In the genomic region with DNA sequence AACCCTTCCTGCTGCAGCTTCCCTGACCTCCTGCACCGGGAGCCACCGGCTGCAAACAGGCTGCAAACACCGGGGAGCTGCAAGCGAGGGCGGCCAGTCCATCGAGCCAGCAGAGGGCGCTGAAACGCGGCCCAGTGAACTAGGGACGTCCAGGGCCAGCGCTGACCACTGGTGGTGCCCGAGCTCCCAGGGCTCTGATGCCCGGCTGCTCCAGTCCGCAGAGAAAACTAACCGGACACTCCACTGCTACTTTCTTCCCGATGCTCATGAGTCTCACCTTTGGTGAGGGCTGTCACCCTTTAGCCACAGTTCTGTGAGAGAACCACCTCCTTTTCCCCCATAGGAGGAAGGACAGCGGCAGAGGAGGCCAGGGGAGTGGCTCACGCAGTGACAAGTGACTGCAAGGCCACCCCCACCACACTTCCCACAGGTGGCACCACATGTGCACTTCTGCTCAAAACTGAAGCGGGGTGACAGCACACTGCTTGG, we compare ENCODE assay signal across 8 cellular contexts.
A peak's percentile ranks its signal among the peaks of the same experiment; 100 is the strongest.
DNase-seq lines count a peak whose midpoint lies in the region; ATAC-seq and TF ChIP-seq lines count a peak whose summit lies in the region.

No MANE protein-coding gene starts in this region.

- TF ChIP-seq CTCF in AG04449 (IDR thresholded peaks at IDR 0.05; ENCODE audit: insufficient read depth, low read length, missing control alignments), result peak; percentile 99
- TF ChIP-seq CTCF in fibroblast of pulmonary artery (IDR thresholded peaks at IDR 0.05; ENCODE audit: low read length, missing control alignments), result peak; percentile 99

- H3K4me1 ChIP-seq in stomach smooth muscle (ENCODE audit: control insufficient read depth, insufficient read depth, low read length), result peaks cover 7% of the 10 kb centered on the region

- ATAC-seq in natural killer cell treated with Interleukin-12 subunit alpha and Interleukin-12 subunit beta and Interleukin-15 and Interleukin-18, amount 100 ng/mL, for 72 hours, result peak; percentile 75 to 81
- no peak for ATAC-seq in GM18867 (IDR thresholded peaks at IDR 0.05; ENCODE audit: unreplicated experiment)

- CTCF ChIA-PET in AG04449 (lab: Yijun Ruan, JAX), result interaction anchor here (0.7 to 17.8 kb wide), 38 partner anchors 9 to 454 kb away, joined by 3 to 335 read pairs (median 4); a partner anchor contains a TSS

- H3K27ac ChIP-seq in stomach smooth muscle (ENCODE audit: low read length), result no peak overlapping the region

- DNase-seq in AG04449 (ENCODE audit: low read depth, low spot score) (no peak), HCEC 1CT (peak; percentile 70), fibroblast of pulmonary artery (ENCODE audit: low read depth) (peak; percentile 82)
- peak; percentile 9 for DNase-seq in activated T-helper 9 cell treated with anti-CD3 and anti-CD28 coated beads, Interleukin-2, amount 50 U/mL, for 16 hours (ENCODE audit: low read depth)
- DNase-seq in natural killer cell treated with Interleukin-12 subunit alpha and Interleukin-12 subunit beta and Interleukin-15 and Interleukin-18, amount 100 ng/mL, for 72 hours (ENCODE audit: low spot score), result peak; percentile 67

- H3K9ac ChIP-seq in stomach smooth muscle (ENCODE audit: low read length in 2 of 2), result peak overlapping the region in 1 of 2 donors; percentile 58

- H3K27me3 Mint-ChIP-seq in natural killer cell treated with Interleukin-12 subunit alpha and Interleukin-12 subunit beta and Interleukin-15 and Interleukin-18, amount 100 ng/mL, for 72 hours, result peaks cover 0 to 4% of the 10 kb centered on the region in 2 donors

- H3K4me3 ChIP-seq in AG04449 (ENCODE audit: low read depth, low read length) (peak overlapping the region; percentile 20), fibroblast of pulmonary artery (replicated peaks; ENCODE audit: low read depth, low read length) (no peak overlapping the region), stomach smooth muscle (ENCODE audit: low read length in 2 of 2) (peak overlapping the region; percentile 43 to 57)

- H3K36me3 ChIP-seq in stomach smooth muscle (ENCODE audit: control insufficient read depth in 2 of 2, insufficient read depth in 2 of 2, low read length in 2 of 2), result no peaks in the 10 kb centered on the region

- no peaks in the 10 kb centered on the region for H3K36me3 Mint-ChIP-seq in natural killer cell treated with Interleukin-12 subunit alpha and Interleukin-12 subunit beta and Interleukin-15 and Interleukin-18, amount 100 ng/mL, for 72 hours

- H3K4me3 Mint-ChIP-seq in natural killer cell treated with Interleukin-12 subunit alpha and Interleukin-12 subunit beta and Interleukin-15 and Interleukin-18, amount 100 ng/mL, for 72 hours, result peak overlapping the region; percentile 32

- H3K27ac Mint-ChIP-seq in natural killer cell treated with Interleukin-12 subunit alpha and Interleukin-12 subunit beta and Interleukin-15 and Interleukin-18, amount 100 ng/mL, for 72 hours, result no peak overlapping the region

- H3K27me3 ChIP-seq in stomach smooth muscle (ENCODE audit: control insufficient read depth in 1 of 2, insufficient read depth in 2 of 2, low read length in 2 of 2), result peaks cover 2 to 3% of the 10 kb centered on the region in 2 donors

- peaks cover 9 to 10% of the 10 kb centered on the region in 2 donors for H3K4me1 Mint-ChIP-seq in natural killer cell treated with Interleukin-12 subunit alpha and Interleukin-12 subunit beta and Interleukin-15 and Interleukin-18, amount 100 ng/mL, for 72 hours (ENCODE audit: low read depth in 2 of 2)

- POLR2A ChIA-PET in AG04449 (lab: Yijun Ruan, JAX), result interaction anchor here (0.8 kb wide), 1 partner anchor 294 kb away, joined by 4 read pairs; no protein-coding TSS in a partner anchor

- no peaks in the 10 kb centered on the region for H3K9me3 ChIP-seq in stomach smooth muscle (ENCODE audit: control insufficient read depth in 2 of 2, low read length in 2 of 2)

- no peaks in the 10 kb centered on the region for H3K9me3 Mint-ChIP-seq in natural killer cell treated with Interleukin-12 subunit alpha and Interleukin-12 subunit beta and Interleukin-15 and Interleukin-18, amount 100 ng/mL, for 72 hours

TF ChIP-seq in PFSK-1, 5 proteins besides CTCF, POLR2A, EP300 and RAD21:
- peak; percentile 54 for TF ChIP-seq FOXP2 (optimal IDR thresholded peaks at IDR 0.05; ENCODE audit: borderline replicate concordance, extremely low read depth, extremely low read length, insufficient read depth)
- TF ChIP-seq, protein P1, sequence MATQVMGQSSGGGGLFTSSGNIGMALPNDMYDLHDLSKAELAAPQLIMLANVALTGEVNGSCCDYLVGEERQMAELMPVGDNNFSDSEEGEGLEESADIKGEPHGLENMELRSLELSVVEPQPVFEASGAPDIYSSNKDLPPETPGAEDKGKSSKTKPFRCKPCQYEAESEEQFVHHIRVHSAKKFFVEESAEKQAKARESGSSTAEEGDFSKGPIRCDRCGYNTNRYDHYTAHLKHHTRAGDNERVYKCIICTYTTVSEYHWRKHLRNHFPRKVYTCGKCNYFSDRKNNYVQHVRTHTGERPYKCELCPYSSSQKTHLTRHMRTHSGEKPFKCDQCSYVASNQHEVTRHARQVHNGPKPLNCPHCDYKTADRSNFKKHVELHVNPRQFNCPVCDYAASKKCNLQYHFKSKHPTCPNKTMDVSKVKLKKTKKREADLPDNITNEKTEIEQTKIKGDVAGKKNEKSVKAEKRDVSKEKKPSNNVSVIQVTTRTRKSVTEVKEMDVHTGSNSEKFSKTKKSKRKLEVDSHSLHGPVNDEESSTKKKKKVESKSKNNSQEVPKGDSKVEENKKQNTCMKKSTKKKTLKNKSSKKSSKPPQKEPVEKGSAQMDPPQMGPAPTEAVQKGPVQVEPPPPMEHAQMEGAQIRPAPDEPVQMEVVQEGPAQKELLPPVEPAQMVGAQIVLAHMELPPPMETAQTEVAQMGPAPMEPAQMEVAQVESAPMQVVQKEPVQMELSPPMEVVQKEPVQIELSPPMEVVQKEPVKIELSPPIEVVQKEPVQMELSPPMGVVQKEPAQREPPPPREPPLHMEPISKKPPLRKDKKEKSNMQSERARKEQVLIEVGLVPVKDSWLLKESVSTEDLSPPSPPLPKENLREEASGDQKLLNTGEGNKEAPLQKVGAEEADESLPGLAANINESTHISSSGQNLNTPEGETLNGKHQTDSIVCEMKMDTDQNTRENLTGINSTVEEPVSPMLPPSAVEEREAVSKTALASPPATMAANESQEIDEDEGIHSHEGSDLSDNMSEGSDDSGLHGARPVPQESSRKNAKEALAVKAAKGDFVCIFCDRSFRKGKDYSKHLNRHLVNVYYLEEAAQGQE (IDR thresholded peaks at IDR 0.05; ENCODE audit: insufficient read depth in 1 of 2, low read depth in 2 of 2, low read length in 2 of 2), result no peak
